In genomic region chr7:155804897-155805825, GRCh38 we compare ENCODE assay signal across 8 cellular contexts. TPM values are rescaled to one million over a fixed set of nuclear protein-coding genes. Genes with fewer than 3 reads are reported as not detected.
DNase-seq lines count a peak whose midpoint lies in the region; ATAC-seq and TF ChIP-seq lines count a peak whose summit lies in the region.

No MANE protein-coding gene starts in this region.

- no peaks in the 10 kb centered on the region for H3K9me3 ChIP-seq in CD8-positive, alpha-beta T cell (ENCODE audit: low read length)
- no peaks in the 10 kb centered on the region for H3K9me3 ChIP-seq in effector memory CD4-positive, alpha-beta T cell (ENCODE audit: control insufficient read depth, low read length)
- H3K9me3 ChIP-seq in mucosa of descending colon = no peaks in the 10 kb centered on the region

- H3K4me3 ChIP-seq in CD8-positive, alpha-beta T cell (ENCODE audit: low read depth, low read length) = peak overlapping the region; percentile 54
- peak overlapping the region; percentile 46 for H3K4me3 ChIP-seq in effector memory CD4-positive, alpha-beta T cell (ENCODE audit: insufficient read depth, low read depth, low read length, poor library complexity, severe bottlenecking)
- H3K4me3 ChIP-seq in mucosa of descending colon = no peak overlapping the region

- POLR2A ChIA-PET in CD8-positive, alpha-beta T cell (lab: Charles Lee) = no interaction called here
- POLR2A ChIA-PET in activated CD8-positive, alpha-beta T cell treated with anti-CD3 and anti-CD28 coated beads for 36 hours (lab: Charles Lee) = no interaction called here

- H3K4me1 ChIP-seq in CD8-positive, alpha-beta T cell (ENCODE audit: insufficient read depth, low read length) = peaks cover 15% of the 10 kb centered on the region
- H3K4me1 ChIP-seq in effector memory CD4-positive, alpha-beta T cell (ENCODE audit: control insufficient read depth, insufficient read depth, low read length, poor library complexity, severe bottlenecking) = peaks cover 27% of the 10 kb centered on the region
- peaks cover 26% of the 10 kb centered on the region for H3K4me1 ChIP-seq in mucosa of descending colon (ENCODE audit: low read depth)

- peak in 6 of 7 experiments; percentile 6 to 58 (median 33) for DNase-seq in CD8-positive, alpha-beta T cell
- DNase-seq in NCI-H1092 treated with DMSO at 0.1 percent for 48 hours (lab: John Stamatoyannopoulos, UW) (peak; percentile 68), mucosa of descending colon (peak; percentile 57 to 71 (median 57)), HK-2 (ENCODE audit: unreplicated experiment) (no peak)
- peak; percentile 66 for DNase-seq in activated CD8-positive, alpha-beta T cell treated with anti-CD3 and anti-CD28 coated beads for 36 hours
- peak in 1 of 3 donors; percentile 24 for DNase-seq in effector memory CD4-positive, alpha-beta T cell
- peak in 4 of 6 experiments; percentile 24 to 61 (median 44) for DNase-seq in stimulated activated naive CD4-positive, alpha-beta T cell (lab: John Stamatoyannopoulos, UW)

- peak; percentile 62 for ATAC-seq in CD8-positive, alpha-beta T cell
- peak; percentile 60 for ATAC-seq in GM21515 (IDR thresholded peaks at IDR 0.05; ENCODE audit: unreplicated experiment)
- ATAC-seq in activated CD8-positive, alpha-beta T cell treated with anti-CD3 and anti-CD28 coated beads for 36 hours = peak; percentile 80
- ATAC-seq in mucosa of descending colon = peak; percentile 12

- CTCF ChIA-PET in CD8-positive, alpha-beta T cell (lab: Charles Lee) = interaction anchor here (1.2 kb wide), 1 partner anchor 668 kb away, joined by 5 read pairs; no protein-coding TSS in a partner anchor
- CTCF ChIA-PET in activated CD8-positive, alpha-beta T cell treated with anti-CD3 and anti-CD28 coated beads for 36 hours (lab: Charles Lee) = interaction anchor here (0.9 to 1.4 kb wide), 2 partner anchors 8 to 664 kb away, joined by 3 read pairs; partner anchors contain the start of gene SHH

- H3K27ac Mint-ChIP-seq in CD8-positive, alpha-beta T cell = no peak overlapping the region
- no peak overlapping the region for H3K27ac Mint-ChIP-seq in activated CD8-positive, alpha-beta T cell treated with anti-CD3 and anti-CD28 coated beads for 36 hours

- H3K9me3 Mint-ChIP-seq in CD8-positive, alpha-beta T cell = no peaks in the 10 kb centered on the region
- H3K9me3 Mint-ChIP-seq in activated CD8-positive, alpha-beta T cell treated with anti-CD3 and anti-CD28 coated beads for 36 hours = no peaks in the 10 kb centered on the region

- no peaks in the 10 kb centered on the region for H3K36me3 Mint-ChIP-seq in CD8-positive, alpha-beta T cell
- H3K36me3 Mint-ChIP-seq in activated CD8-positive, alpha-beta T cell treated with anti-CD3 and anti-CD28 coated beads for 36 hours (ENCODE audit: low read depth) = no peaks in the 10 kb centered on the region

- peaks cover 45% of the 10 kb centered on the region for H3K27me3 Mint-ChIP-seq in CD8-positive, alpha-beta T cell (ENCODE audit: low read depth)
- peaks cover 57% of the 10 kb centered on the region for H3K27me3 Mint-ChIP-seq in activated CD8-positive, alpha-beta T cell treated with anti-CD3 and anti-CD28 coated beads for 36 hours

- H3K4me1 Mint-ChIP-seq in CD8-positive, alpha-beta T cell (ENCODE audit: low read depth) = peaks cover 14% of the 10 kb centered on the region
- peaks cover 24% of the 10 kb centered on the region for H3K4me1 Mint-ChIP-seq in activated CD8-positive, alpha-beta T cell treated with anti-CD3 and anti-CD28 coated beads for 36 hours (ENCODE audit: low read depth)

- H3K4me3 Mint-ChIP-seq in CD8-positive, alpha-beta T cell = peak overlapping the region; percentile 71
- peak overlapping the region; percentile 58 for H3K4me3 Mint-ChIP-seq in activated CD8-positive, alpha-beta T cell treated with anti-CD3 and anti-CD28 coated beads for 36 hours

- H3K27ac ChIP-seq in CD8-positive, alpha-beta T cell (ENCODE audit: low read depth, low read length) = no peak overlapping the region
- H3K27ac ChIP-seq in effector memory CD4-positive, alpha-beta T cell (ENCODE audit: insufficient read depth, low read length, poor library complexity, severe bottlenecking) = no peak overlapping the region

- H3K27me3 ChIP-seq in CD8-positive, alpha-beta T cell (ENCODE audit: insufficient read depth, low read length) = peaks cover 10% of the 10 kb centered on the region
- H3K27me3 ChIP-seq in effector memory CD4-positive, alpha-beta T cell (replicated peaks; ENCODE audit: control insufficient read depth, insufficient read depth, low read length, poor library complexity, severe bottlenecking) = peaks cover 68% of the 10 kb centered on the region

- TF ChIP-seq CTCF in CD8-positive, alpha-beta T cell (IDR thresholded peaks at IDR 0.05) = peak; percentile 33
- TF ChIP-seq CTCF in activated CD8-positive, alpha-beta T cell treated with anti-CD3 and anti-CD28 coated beads for 36 hours (IDR thresholded peaks at IDR 0.05) = peak; percentile 64
- peak; percentile 19 for TF ChIP-seq CTCF in mucosa of descending colon (IDR thresholded peaks at IDR 0.05)

- H3K36me3 ChIP-seq in CD8-positive, alpha-beta T cell (ENCODE audit: insufficient read depth, low read length) = no peaks in the 10 kb centered on the region
- no peaks in the 10 kb centered on the region for H3K36me3 ChIP-seq in effector memory CD4-positive, alpha-beta T cell (ENCODE audit: control insufficient read depth, insufficient read depth, low read length)
- H3K36me3 ChIP-seq in mucosa of descending colon (ENCODE audit: low read depth) = no peaks in the 10 kb centered on the region

- intact Hi-C loops in CD8-positive, alpha-beta T cell (cut with DNase I, micrococcal nuclease) = no loop called here
- intact Hi-C loops in activated CD8-positive, alpha-beta T cell treated with anti-CD3 and anti-CD28 coated beads for 36 hours (cut with micrococcal nuclease) = loop anchor here (10.0 kb wide), 3 partner anchors 300 to 1210 kb away; partner anchors contain the start of gene MNX1
- intact Hi-C loops in mucosa of descending colon (cut with DNase I, micrococcal nuclease) = loop anchor here in 1 of 2 donors (10.0 kb wide), 1 partner anchor 1020 kb away; no protein-coding TSS in a partner anchor

RNA-seq across cellular contexts. Expression of gene SHH, which starts 7.1 kb away (rescaled TPM):
- not detected for total RNA-seq in CD8-positive, alpha-beta T cell
- total RNA-seq in activated CD8-positive, alpha-beta T cell treated with anti-CD3 and anti-CD28 coated beads for 36 hours = not detected
- 1 to 10 TPM; 2.4 to 9.6 (median 6.6) TPM for total RNA-seq in mucosa of descending colon

Comparison
In these comparisons a context has a peak if more than half of its experiments do, and no peak if none do; other contexts are left out.
1. ATAC-seq: peak in every context shown above with its lines; median percentile 80 in activated CD8-positive, alpha-beta T cell treated with anti-CD3 and anti-CD28 coated beads for 36 hours; 62 in CD8-positive, alpha-beta T cell; 60 in GM21515; 12 in mucosa of descending colon.